ENCODE assay signal across 21 cellular contexts in genomic region chr11:113270080-113270479, GRCh38. TPM values are rescaled to one million over a fixed set of nuclear protein-coding genes. Genes with fewer than 3 reads are reported as not detected.
A peak's percentile ranks its signal among the peaks of the same experiment; 100 is the strongest.
DNase-seq lines count a peak whose midpoint lies in the region; ATAC-seq, FAIRE-seq and TF ChIP-seq lines count a peak whose summit lies in the region.
"Had no signal": no experiment of that assay in that cellular context is flagged by ENCODE, and none has a peak within 500 bp of the region (broad histone marks: within the 10 kb centered on the region; RNA-seq: fewer than 3 reads in every experiment).

No MANE protein-coding gene starts in this region.

- H3K27ac Mint-ChIP-seq in stimulated activated effector memory CD8-positive, alpha-beta T cell treated with anti-CD3 and anti-CD28 coated beads, Interleukin-12 subunit alpha, Interleukin-12 subunit beta, amount 100 ng/mL, for 72 hours = peak overlapping the region; percentile 57
- H3K27ac Mint-ChIP-seq in activated naive CD4-positive, alpha-beta T cell treated with anti-CD3 and anti-CD28 coated beads for 36 hours = no peak overlapping the region
- H3K27ac Mint-ChIP-seq: HFFc6 had no signal

- H3K4me3 Mint-ChIP-seq in stimulated activated effector memory CD8-positive, alpha-beta T cell treated with anti-CD3 and anti-CD28 coated beads, Interleukin-12 subunit alpha, Interleukin-12 subunit beta, amount 100 ng/mL, for 72 hours = no peak overlapping the region
- H3K4me3 Mint-ChIP-seq in activated naive CD4-positive, alpha-beta T cell treated with anti-CD3 and anti-CD28 coated beads for 36 hours = no peak overlapping the region
- H3K4me3 Mint-ChIP-seq: CD4-positive, alpha-beta memory T cell; HFFc6 had no signal

- H3K36me3 ChIP-seq in bronchial epithelial cell (ENCODE audit: control insufficient read depth, insufficient read depth, low read length) = no peaks in the 10 kb centered on the region
- H3K36me3 ChIP-seq: HAP-1 had no signal

- H3K27me3 Mint-ChIP-seq in activated naive CD4-positive, alpha-beta T cell treated with anti-CD3 and anti-CD28 coated beads for 36 hours (ENCODE audit: low read depth) = peaks cover 2% of the 10 kb centered on the region

- no peak overlapping the region for H3K4me3 ChIP-seq in bronchial epithelial cell (ENCODE audit: low read depth, low read length)
- no peak overlapping the region for H3K4me3 ChIP-seq in foreskin fibroblast (ENCODE audit: low read depth in 1 of 2, low read length in 2 of 2)
- H3K4me3 ChIP-seq: GM23248, HAP-1 had no signal

- ATAC-seq in stimulated activated effector memory CD8-positive, alpha-beta T cell treated with anti-CD3 and anti-CD28 coated beads, Interleukin-12 subunit alpha, Interleukin-12 subunit beta, amount 100 ng/mL, for 72 hours = no peak
- no peak for ATAC-seq in GM18909 (IDR thresholded peaks at IDR 0.05; ENCODE audit: poor library complexity, unreplicated experiment)

- peaks cover 1% of the 10 kb centered on the region for H3K27me3 ChIP-seq in bronchial epithelial cell (ENCODE audit: control insufficient read depth, insufficient read depth, low read length)

- peak; percentile 91 for DNase-seq in DMS53 (lab: John Stamatoyannopoulos, UW)
- DNase-seq in NCI-H2029 (lab: John Stamatoyannopoulos, UW) = peak; percentile 67
- DNase-seq in bronchial epithelial cell (ENCODE audit: low read depth) = no peak
- no peak for DNase-seq in stimulated activated effector memory CD8-positive, alpha-beta T cell treated with anti-CD3 and anti-CD28 coated beads, Interleukin-12 subunit alpha, Interleukin-12 subunit beta, amount 100 ng/mL, for 72 hours (ENCODE audit: low spot score in 2 of 2)
- DNase-seq in activated naive CD4-positive, alpha-beta T cell treated with anti-CD3 and anti-CD28 coated beads for 36 hours = no peak
- DNase-seq in foreskin fibroblast = no peak
- DNase-seq in UCSD-AML1 (lab: John Stamatoyannopoulos, UW; ENCODE audit: unreplicated experiment) = no peak
- DNase-seq: C1 segment of cervical spinal cord; Caco-2; CD4-positive, alpha-beta memory T cell; DMS153; DMS79 treated with DMSO at 0.1 percent for 48 hours; GF-D8; GM23248; HFFc6 had no signal

- peak; percentile 18 for FAIRE-seq in bronchial epithelial cell (lab: Jason Lieb, UNC)
- FAIRE-seq: GM12891, GM18507, GM19239 had no signal

- TF ChIP-seq CTCF in bronchial epithelial cell (IDR thresholded peaks at IDR 0.05; ENCODE audit: insufficient read depth, low read length, severe bottlenecking) = no peak
- TF ChIP-seq CTCF in foreskin fibroblast (IDR thresholded peaks at IDR 0.05; ENCODE audit: low read depth, low read length) = no peak

- no peaks in the 10 kb centered on the region for H3K4me1 Mint-ChIP-seq in stimulated activated effector memory CD8-positive, alpha-beta T cell treated with anti-CD3 and anti-CD28 coated beads, Interleukin-12 subunit alpha, Interleukin-12 subunit beta, amount 100 ng/mL, for 72 hours
- H3K4me1 Mint-ChIP-seq in activated naive CD4-positive, alpha-beta T cell treated with anti-CD3 and anti-CD28 coated beads for 36 hours (ENCODE audit: low read depth) = no peaks in the 10 kb centered on the region
- H3K4me1 Mint-ChIP-seq: CD4-positive, alpha-beta memory T cell had no signal

- intact Hi-C loops in activated naive CD4-positive, alpha-beta T cell treated with anti-CD3 and anti-CD28 coated beads for 36 hours (cut with micrococcal nuclease) = no loop called here

- CTCF ChIA-PET in activated naive CD4-positive, alpha-beta T cell treated with anti-CD3 and anti-CD28 coated beads for 36 hours (lab: Charles Lee) = no interaction called here

- no peaks in the 10 kb centered on the region for H3K9me3 Mint-ChIP-seq in stimulated activated effector memory CD8-positive, alpha-beta T cell treated with anti-CD3 and anti-CD28 coated beads, Interleukin-12 subunit alpha, Interleukin-12 subunit beta, amount 100 ng/mL, for 72 hours
- no peaks in the 10 kb centered on the region for H3K9me3 Mint-ChIP-seq in activated naive CD4-positive, alpha-beta T cell treated with anti-CD3 and anti-CD28 coated beads for 36 hours
- H3K9me3 Mint-ChIP-seq: CD4-positive, alpha-beta memory T cell had no signal

- H3K36me3 Mint-ChIP-seq in stimulated activated effector memory CD8-positive, alpha-beta T cell treated with anti-CD3 and anti-CD28 coated beads, Interleukin-12 subunit alpha, Interleukin-12 subunit beta, amount 100 ng/mL, for 72 hours = no peaks in the 10 kb centered on the region
- no peaks in the 10 kb centered on the region for H3K36me3 Mint-ChIP-seq in activated naive CD4-positive, alpha-beta T cell treated with anti-CD3 and anti-CD28 coated beads for 36 hours (ENCODE audit: low read depth)
- H3K36me3 Mint-ChIP-seq: CD4-positive, alpha-beta memory T cell had no signal

RNA-seq across cellular contexts. Expression of gene TTC12, which starts 44.3 kb away (rescaled TPM):
- total RNA-seq in bronchial epithelial cell = 12.9 and 32.1 TPM in 2 replicates
- total RNA-seq in activated naive CD4-positive, alpha-beta T cell treated with anti-CD3 and anti-CD28 coated beads for 36 hours = 1 to 10 TPM; 4.1 to 7.4 TPM
- total RNA-seq: A673 had no signal

Comparison
In these comparisons a context has a peak if more than half of its experiments do, and no peak if none do; other contexts are left out.
1. DNase-seq: peak in DMS53 (single experiment) and NCI-H2029 (single experiment); none in bronchial epithelial cell (single experiment), stimulated activated effector memory CD8-positive, alpha-beta T cell treated with anti-CD3 and anti-CD28 coated beads, Interleukin-12 subunit alpha, Interleukin-12 subunit beta, amount 100 ng/mL, for 72 hours (0 of 2), activated naive CD4-positive, alpha-beta T cell treated with anti-CD3 and anti-CD28 coated beads for 36 hours (single experiment), foreskin fibroblast (0 of 2) and UCSD-AML1 (single experiment).